Comparison of ENCODE assay signal across 9 cellular contexts in genomic region chr2:96011129-96011455, GRCh38. TPM values are rescaled to one million over a fixed set of nuclear protein-coding genes. Genes with fewer than 3 reads are reported as not detected.
DNase-seq lines count a peak whose midpoint lies in the region; ATAC-seq and TF ChIP-seq lines count a peak whose summit lies in the region.
"Not testable (repeated sequence)": the region's sequence is repeated elsewhere in the genome, so short reads cannot be mapped to it uniquely, and the experiment has no call there.
"Had no signal": no experiment of that assay in that cellular context is flagged by ENCODE, and none has a peak within 500 bp of the region (broad histone marks: within the 10 kb centered on the region; RNA-seq: fewer than 3 reads in every experiment).

No MANE protein-coding gene starts in this region.

- not testable (repeated sequence) for H3K27ac Mint-ChIP-seq in nephron progenitor cell

- not testable (repeated sequence) for H3K27me3 ChIP-seq in HUES48 (ENCODE audit: control insufficient read depth, insufficient read depth, low read length); body of pancreas; cardiac muscle cell; suprapubic skin

- peak; percentile 17 for ATAC-seq in GM21825 (IDR thresholded peaks at IDR 0.05; ENCODE audit: unreplicated experiment)
- ATAC-seq in body of pancreas, result peak; percentile 43

- DNase-seq in EH (ENCODE audit: low read depth) (peak; percentile 27), T-helper 22 cell (ENCODE audit: low read depth) (peak; percentile 11), body of pancreas (peak; percentile 52 to 75 (median 66)), cardiac muscle cell (ENCODE audit: low read depth in 1 of 2, low spot score in 1 of 2) (peak; percentile 26 to 32), nephron progenitor cell (peak; percentile 21)
- DNase-seq in suprapubic skin (ENCODE audit: low spot score in 2 of 2), result not testable (repeated sequence)

- H3K36me3 ChIP-seq in HUES48 (ENCODE audit: control insufficient read depth, insufficient read depth, low read length); body of pancreas (replicated peaks in 1 of 2; ENCODE audit: insufficient read depth in 1 of 2, low read depth in 2 of 2); cardiac muscle cell; suprapubic skin: not testable (repeated sequence)

- TF ChIP-seq CTCF in body of pancreas (IDR thresholded peaks at IDR 0.05) (peak in 5 of 7 experiments; percentile 6 to 56 (median 38)), cardiac muscle cell (IDR thresholded peaks at IDR 0.05; ENCODE audit: low read depth, low read length) (peak; percentile 29)
- not testable (repeated sequence) for TF ChIP-seq CTCF in nephron progenitor cell (IDR thresholded peaks at IDR 0.05); suprapubic skin (IDR thresholded peaks at IDR 0.05)

- not testable (repeated sequence) for TF ChIP-seq POLR2A in body of pancreas (IDR thresholded peaks at IDR 0.05); suprapubic skin (IDR thresholded peaks at IDR 0.05)

- H3K4me1 ChIP-seq in HUES48 (ENCODE audit: control insufficient read depth, insufficient read depth, low read length); cardiac muscle cell (ENCODE audit: low read depth): not testable (repeated sequence)
- H3K4me1 ChIP-seq in body of pancreas, result peaks cover 17% of the 10 kb centered on the region
- peaks cover 10% of the 10 kb centered on the region for H3K4me1 ChIP-seq in suprapubic skin

- 27 to 28% methylated on average over 3 to 4 of the region's 4 CpGs for WGBS in body of pancreas, 2 donors
- 20% methylated on average over 2 of the region's 4 CpGs for WGBS in suprapubic skin

- H3K9me3 Mint-ChIP-seq in nephron progenitor cell, result not testable (repeated sequence)

- intact Hi-C loops in body of pancreas (cut with DNase I), result not testable (repeated sequence)

- not testable (repeated sequence) for H3K9me3 ChIP-seq in HUES48 (ENCODE audit: control insufficient read depth, insufficient read depth, low read length); body of pancreas; cardiac muscle cell (ENCODE audit: low read depth); suprapubic skin

- H3K27me3 Mint-ChIP-seq in nephron progenitor cell (ENCODE audit: low read depth, poor library complexity), result peaks cover 30% of the 10 kb centered on the region

- not testable (repeated sequence) for H3K36me3 Mint-ChIP-seq in nephron progenitor cell (ENCODE audit: low read depth)

- peak overlapping the region; percentile 54; the same call in 1 of the 2 replicates for H3K4me3 ChIP-seq in HUES48 (ENCODE audit: low read depth, low read length)
- not testable (repeated sequence) for H3K4me3 ChIP-seq in body of pancreas, cardiac muscle cell
- H3K4me3 ChIP-seq in suprapubic skin, result peak overlapping the region; percentile 9

- not testable (repeated sequence) for H3K27ac ChIP-seq in HUES48 (ENCODE audit: low read depth, low read length); cardiac muscle cell; suprapubic skin
- H3K27ac ChIP-seq in body of pancreas, result peak overlapping the region in 3 of 4 donors; percentile 39 to 59 (median 49)

- H3K9ac ChIP-seq in HUES48 (ENCODE audit: low read depth, low read length), result not testable (repeated sequence)

- not testable (repeated sequence) for TF ChIP-seq EP300 in suprapubic skin (IDR thresholded peaks at IDR 0.05)

- H3K4me3 Mint-ChIP-seq in nephron progenitor cell, result peak overlapping the region; percentile 63

- peaks cover 21% of the 10 kb centered on the region for H3K4me1 Mint-ChIP-seq in nephron progenitor cell

RNA-seq across cellular contexts. Expression of gene ANKRD36C, which starts 19.5 kb away (rescaled TPM):
- total RNA-seq in body of pancreas (10 to 100 TPM; 46.7 to 62.6 TPM), cardiac muscle cell (11.0 and 43.9 TPM in 2 replicates), suprapubic skin (100 to 1,000 TPM in 1 of 4 donors, 10 to 100 TPM in 3; 11.8 to 113 (median 22.3) TPM)
- polyA plus RNA-seq in cardiac muscle cell, result 35.6 and 49.1 TPM in 2 replicates

RNA-seq across cellular contexts. Expression of gene GPAT2, which starts 23.6 kb away (rescaled TPM):
- 1 to 10 TPM; 1.6 to 2.0 TPM for total RNA-seq in body of pancreas
- 1.5 and 3.5 TPM in 2 replicates for total RNA-seq in cardiac muscle cell
- 1.8 and 2.2 TPM in 2 replicates for polyA plus RNA-seq in cardiac muscle cell
- 1 to 10 TPM; 1.5 to 2.9 (median 2.0) TPM for total RNA-seq in suprapubic skin
- total RNA-seq: H4 had no signal
